ENCODE assay signal across 27 cellular contexts in the genomic region with DNA sequence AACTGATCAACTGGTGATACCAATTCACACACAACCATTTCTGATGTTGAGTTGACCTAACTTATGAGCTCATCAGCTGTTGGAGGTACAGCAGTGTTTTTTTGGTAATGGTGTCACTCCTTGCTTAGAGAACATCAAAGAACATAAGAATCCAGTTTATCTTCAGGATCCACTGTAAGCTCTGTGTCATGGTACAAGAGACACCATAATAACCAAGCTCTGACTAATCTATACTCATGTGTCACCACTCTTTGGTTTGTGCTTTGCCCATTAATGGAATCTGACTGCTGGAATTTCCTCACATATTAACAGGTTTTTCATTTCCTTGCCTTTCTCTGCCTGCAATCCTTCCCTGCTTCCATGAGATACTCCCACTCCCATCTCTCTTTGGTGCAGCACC.
"Had no signal": no experiment of that assay in that cellular context is flagged by ENCODE, and none has a peak within 500 bp of the region (broad histone marks: within the 10 kb centered on the region; RNA-seq: fewer than 3 reads in every experiment).

No MANE protein-coding gene starts in this region.

- H3K4me1 Mint-ChIP-seq: activated CD4-positive, alpha-beta T cell treated with anti-CD3 and anti-CD28 coated beads, Interleukin-2, amount 10 ng/mL, durations not matched to agents 24 days and 14 days; activated CD8-positive, alpha-beta memory T cell treated with anti-CD3 and anti-CD28 coated beads, Interleukin-2, amount 10 ng/mL, durations not matched to agents 7 days and 5 days; activated naive CD8-positive, alpha-beta T cell treated with anti-CD3 and anti-CD28 coated beads, Interleukin-2, amount 50 U/mL, for 24 hours; brain; T-helper 17 cell had no signal

- H3K4me3 Mint-ChIP-seq: activated CD4-positive, alpha-beta T cell treated with anti-CD3 and anti-CD28 coated beads, Interleukin-2, amount 10 ng/mL, durations not matched to agents 24 days and 14 days; activated CD8-positive, alpha-beta memory T cell treated with anti-CD3 and anti-CD28 coated beads, Interleukin-2, amount 10 ng/mL, durations not matched to agents 7 days and 5 days; activated naive CD8-positive, alpha-beta T cell treated with anti-CD3 and anti-CD28 coated beads, Interleukin-2, amount 50 U/mL, for 24 hours; activated T-cell treated with anti-CD3 and anti-CD28 coated beads, Interleukin-2, amount 50 U/mL, for 24 hours; brain; T-helper 17 cell; WTC11 had no signal

- H3K27me3 Mint-ChIP-seq: activated CD4-positive, alpha-beta T cell treated with anti-CD3 and anti-CD28 coated beads, Interleukin-2, amount 10 ng/mL, durations not matched to agents 24 days and 14 days; activated CD8-positive, alpha-beta memory T cell treated with anti-CD3 and anti-CD28 coated beads, Interleukin-2, amount 10 ng/mL, durations not matched to agents 7 days and 5 days; activated naive CD8-positive, alpha-beta T cell treated with anti-CD3 and anti-CD28 coated beads, Interleukin-2, amount 50 U/mL, for 24 hours; activated T-cell treated with anti-CD3 and anti-CD28 coated beads, Interleukin-2, amount 50 U/mL, for 24 hours; T-helper 17 cell had no signal

- H3K27ac Mint-ChIP-seq: activated CD4-positive, alpha-beta T cell treated with anti-CD3 and anti-CD28 coated beads, Interleukin-2, amount 10 ng/mL, durations not matched to agents 24 days and 14 days; activated CD8-positive, alpha-beta memory T cell treated with anti-CD3 and anti-CD28 coated beads, Interleukin-2, amount 10 ng/mL, durations not matched to agents 7 days and 5 days; activated naive CD4-positive, alpha-beta T cell treated with anti-CD3 and anti-CD28 coated beads, Interleukin-2, amount 50 U/mL, for 72 hours; activated naive CD8-positive, alpha-beta T cell treated with anti-CD3 and anti-CD28 coated beads, Interleukin-2, amount 50 U/mL, for 24 hours; activated T-cell treated with anti-CD3 and anti-CD28 coated beads, Interleukin-2, amount 50 U/mL, for 24 hours; brain; T-helper 17 cell; WTC11 had no signal

- ATAC-seq: activated CD8-positive, alpha-beta memory T cell treated with anti-CD3 and anti-CD28 coated beads, Interleukin-2, amount 10 ng/mL, durations not matched to agents 7 days and 5 days; activated naive CD4-positive, alpha-beta T cell treated with anti-CD3 and anti-CD28 coated beads, Interleukin-2, amount 50 U/mL, for 72 hours; activated naive CD8-positive, alpha-beta T cell treated with anti-CD3 and anti-CD28 coated beads, Interleukin-2, amount 50 U/mL, for 24 hours; T-helper 17 cell; WTC11 had no signal

- H3K27me3 ChIP-seq: ascending aorta, cardiac muscle cell, Peyer's patch, SJSA1 had no signal

- H3K27ac ChIP-seq: ascending aorta, cardiac muscle cell, Peyer's patch, SJSA1 had no signal

- H3K9me3 ChIP-seq: ascending aorta, Peyer's patch had no signal

- DNase-seq: activated CD4-positive, alpha-beta T cell treated with anti-CD3 and anti-CD28 coated beads for 1 hour; activated CD4-positive, alpha-beta T cell treated with anti-CD3 and anti-CD28 coated beads, Interleukin-2, amount 10 ng/mL, durations not matched to agents 24 days and 14 days; activated CD4-positive, alpha-beta T cell treated with anti-CD3 and anti-CD28 coated beads, Interleukin-2, amount 50 U/mL, for 48 hours; activated CD8-positive, alpha-beta memory T cell treated with anti-CD3 and anti-CD28 coated beads, Interleukin-2, amount 10 ng/mL, durations not matched to agents 7 days and 5 days; activated effector memory CD4-positive, alpha-beta T cell treated with anti-CD3 and anti-CD28 coated beads, Interleukin-2, amount 50 U/mL, for 16 hours; activated naive CD4-positive, alpha-beta T cell treated with Interleukin-2 at 50 U/mL for 16 hours; activated naive CD8-positive, alpha-beta T cell treated with anti-CD3 and anti-CD28 coated beads, Interleukin-2, amount 50 U/mL, for 24 hours; activated T-cell treated with anti-CD3 and anti-CD28 coated beads, Interleukin-2, amount 50 U/mL, for 24 hours; amniotic stem cell; Kasumi-1; KBM-7; NCI-H1048; NCI-H1930; NCI-H2171 treated with DMSO at 0.1 percent for 48 hours; NCI-H510A treated with DMSO at 0.1 percent for 48 hours; NCI-H69; NK-92 treated with Interleukin-12 subunit alpha and Interleukin-12 subunit beta, amount 100 ng/mL, for 24 hours; Peyer's patch; SHP77; T-helper 17 cell; T-helper 9 cell had no signal

- H3K36me3 ChIP-seq: ascending aorta, cardiac muscle cell, Peyer's patch, SJSA1 had no signal

- H3K9me3 Mint-ChIP-seq: activated CD4-positive, alpha-beta T cell treated with anti-CD3 and anti-CD28 coated beads, Interleukin-2, amount 10 ng/mL, durations not matched to agents 24 days and 14 days had no signal

- H3K4me3 ChIP-seq: ascending aorta, cardiac muscle cell, Peyer's patch, SJSA1 had no signal

- H3K36me3 Mint-ChIP-seq: activated CD8-positive, alpha-beta memory T cell treated with anti-CD3 and anti-CD28 coated beads, Interleukin-2, amount 10 ng/mL, durations not matched to agents 7 days and 5 days; activated naive CD4-positive, alpha-beta T cell treated with anti-CD3 and anti-CD28 coated beads, Interleukin-2, amount 50 U/mL, for 72 hours; brain; WTC11 had no signal

- H3K4me1 ChIP-seq: ascending aorta, Peyer's patch, SJSA1 had no signal
